Comparison of ENCODE assay signal across 8 cellular contexts in the genomic region with DNA sequence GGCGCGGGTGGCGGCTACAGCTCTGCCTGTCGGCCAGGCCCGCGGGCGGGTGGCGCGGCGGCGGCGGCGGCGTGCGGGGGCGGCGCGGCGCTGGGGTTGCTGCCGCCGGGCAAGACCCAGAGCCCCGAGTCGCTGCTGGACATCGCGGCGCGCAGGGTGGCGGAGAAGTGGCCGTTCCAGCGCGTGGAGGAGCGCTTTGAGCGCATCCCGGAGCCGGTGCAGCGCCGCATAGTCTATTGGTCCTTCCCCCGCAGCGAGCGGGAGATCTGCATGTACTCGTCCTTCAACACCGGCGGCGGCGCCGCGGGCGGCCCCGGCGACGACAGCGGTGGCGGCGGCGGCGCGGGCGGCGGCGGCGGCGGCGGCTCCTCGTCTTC. TPM values are rescaled to one million over a fixed set of nuclear protein-coding genes. Genes with fewer than 3 reads are reported as not detected.
A peak's percentile ranks its signal among the peaks of the same experiment; 100 is the strongest.
DNase-seq lines count a peak whose midpoint lies in the region; ATAC-seq, FAIRE-seq and TF ChIP-seq lines count a peak whose summit lies in the region.

No MANE protein-coding gene starts in this region.

- H3K27me3 ChIP-seq in H1 (replicated peaks in 1 of 4; ENCODE audit: control insufficient read depth in 3 of 4, extremely low read depth in 1 of 4, insufficient read depth in 3 of 4, low read length in 3 of 4) = peaks cover 18 to 64% (median 43%) of the 10 kb centered on the region in 4 experiments
- H3K27me3 ChIP-seq in naive thymus-derived CD4-positive, alpha-beta T cell (ENCODE audit: control insufficient read depth in 2 of 2, insufficient read depth in 2 of 2, low read length in 2 of 2) = no peaks in the 10 kb centered on the region

- no peak overlapping the region for H2BK120ac ChIP-seq in H1 (replicated peaks; ENCODE audit: low read depth, low read length)

- peaks cover 3 to 16% (median 10%) of the 10 kb centered on the region in 4 experiments; a peak in 6 of 7 replicates for H3K4me1 ChIP-seq in H1 (replicated peaks in 1 of 4; ENCODE audit: control insufficient read depth in 3 of 4, insufficient read depth in 4 of 4, low read length in 3 of 4)
- peaks cover 15 to 29% of the 10 kb centered on the region in 2 donors for H3K4me1 ChIP-seq in naive thymus-derived CD4-positive, alpha-beta T cell (ENCODE audit: control insufficient read depth in 2 of 2, insufficient read depth in 2 of 2, low read length in 2 of 2)

- H4K91ac ChIP-seq in H1 (replicated peaks; ENCODE audit: insufficient read length, low read length) = no peak overlapping the region

- no peaks in the 10 kb centered on the region for H3K9me3 ChIP-seq in H1 (ENCODE audit: insufficient read depth in 2 of 2, low read depth in 1 of 2, low read length in 1 of 2)
- no peaks in the 10 kb centered on the region for H3K9me3 ChIP-seq in naive thymus-derived CD4-positive, alpha-beta T cell (ENCODE audit: control insufficient read depth in 2 of 3, low read length in 3 of 3)

- peak overlapping the region; percentile 68 to 98 (median 88) for H3K4me3 Mint-ChIP-seq in naive thymus-derived CD4-positive, alpha-beta T cell

- FAIRE-seq in H1 (lab: Jason Lieb, UNC) = no peak

- intact Hi-C loops in naive thymus-derived CD4-positive, alpha-beta T cell (cut with micrococcal nuclease) = loop anchor here (1.0 to 5.0 kb wide), 8 partner anchors 76 to 1080 kb away; a partner anchor contains a TSS

- CTCF ChIA-PET in H1 (lab: Charles Lee; ENCODE audit: partially characterized antibody) = interaction anchor here (2.3 to 2.5 kb wide), 2 partner anchors 27 to 292 kb away, joined by 8 to 9 read pairs; no protein-coding TSS in a partner anchor
- CTCF ChIA-PET in naive thymus-derived CD4-positive, alpha-beta T cell (lab: Charles Lee) = no interaction called here

- H3K4me3 ChIP-seq in GM08714 (ENCODE audit: low read length) (peak overlapping the region; percentile 76; the same call in 1 of the 2 replicates), H1 (ENCODE audit: extremely low read depth in 1 of 4, insufficient read depth in 2 of 4, low read depth in 3 of 4, low read length in 4 of 4) (peak overlapping the region; percentile 54 to 69 (median 57))
- H3K4me3 ChIP-seq in naive thymus-derived CD4-positive, alpha-beta T cell (ENCODE audit: low read length) = no peak overlapping the region

- ATAC-seq in HG02571 (IDR thresholded peaks at IDR 0.05; ENCODE audit: unreplicated experiment) = peak; percentile 7
- ATAC-seq in naive thymus-derived CD4-positive, alpha-beta T cell = no peak
- ATAC-seq in GM21619 (IDR thresholded peaks at IDR 0.05; ENCODE audit: unreplicated experiment) = no peak
- no peak for ATAC-seq in HG03045 (IDR thresholded peaks at IDR 0.05; ENCODE audit: unreplicated experiment)

- H2BK12ac ChIP-seq in H1 (ENCODE audit: low read depth, low read length) = no peak overlapping the region

- no peak overlapping the region for H2BK20ac ChIP-seq in H1 (ENCODE audit: low read length)

- no peak overlapping the region for H3K14ac ChIP-seq in H1 (ENCODE audit: insufficient read length)

- peaks cover 0 to 34% of the 10 kb centered on the region in 2 experiments; a peak in 2 of 4 replicates for H3K79me2 ChIP-seq in H1 (ENCODE audit: control insufficient read depth in 1 of 2, insufficient read depth in 2 of 2, low read length in 2 of 2)

- peaks cover 0 to 4% (median 0%) of the 10 kb centered on the region in 11 donors for H3K9me3 Mint-ChIP-seq in naive thymus-derived CD4-positive, alpha-beta T cell

- TF ChIP-seq RAD21 in H1 (IDR thresholded peaks at IDR 0.05 in 1 of 2, conservative IDR thresholded peaks at IDR 0.05 in 1 of 2; ENCODE audit: low read depth in 2 of 2, low read length in 2 of 2) = no peak

- peaks cover 26 to 35% of the 10 kb centered on the region in 2 experiments for H4K20me1 ChIP-seq in H1 (replicated peaks in 1 of 2; ENCODE audit: control insufficient read depth in 1 of 2, insufficient read depth in 2 of 2, low read length in 2 of 2)

- DNase-seq in H1 (ENCODE audit: low read depth in 1 of 2, low spot score in 2 of 2) = no peak
- DNase-seq in naive thymus-derived CD4-positive, alpha-beta T cell = peak in 4 of 9 donors; percentile 30 to 61 (median 48)
- no peak for DNase-seq in GF-D8 (lab: John Stamatoyannopoulos, UW)

- no peak overlapping the region; the same call in 1 of the 2 replicates for H3K18ac ChIP-seq in H1 (ENCODE audit: extremely low read depth, low read length)

- POLR2A ChIA-PET in H1 (lab: Charles Lee; ENCODE audit: partially characterized antibody) = interaction anchor here (0.9 to 2.4 kb wide), 10 partner anchors 11 to 282 kb away, joined by 3 to 20 read pairs (median 4); a partner anchor contains a TSS
- POLR2A ChIA-PET in naive thymus-derived CD4-positive, alpha-beta T cell (lab: Charles Lee) = interaction anchor here (0.6 to 3.2 kb wide), 12 partner anchors 11 to 1072 kb away, joined by 3 to 27 read pairs (median 6); a partner anchor contains a TSS

- no peak overlapping the region for H4K5ac ChIP-seq in H1 (ENCODE audit: insufficient read length, low read depth, low read length)

- no peak for TF ChIP-seq EP300 in H1 (IDR thresholded peaks at IDR 0.05; ENCODE audit: borderline replicate concordance in 1 of 2, low read depth in 2 of 2, low read length in 2 of 2)

- no peak overlapping the region for H3K4ac ChIP-seq in H1 (replicated peaks; ENCODE audit: insufficient read length, low read depth, low read length)

- H3K36me3 ChIP-seq in H1 (ENCODE audit: control insufficient read depth in 2 of 4, insufficient read depth in 4 of 4, low read length in 3 of 4) = no peaks in the 10 kb centered on the region
- peaks cover 0 to 11% (median 0%) of the 10 kb centered on the region in 3 experiments for H3K36me3 ChIP-seq in naive thymus-derived CD4-positive, alpha-beta T cell (ENCODE audit: control insufficient read depth in 2 of 3, insufficient read depth in 3 of 3, low read length in 3 of 3)

- TF ChIP-seq POLR2A in H1 (IDR thresholded peaks at IDR 0.05; ENCODE audit: control extremely low read depth in 1 of 2, low read depth in 2 of 2, low read length in 2 of 2) = no peak; a peak in 1 of 3 replicates

- peaks cover 22 to 46% (median 33%) of the 10 kb centered on the region in 7 donors for H3K4me1 Mint-ChIP-seq in naive thymus-derived CD4-positive, alpha-beta T cell

- no peak for TF ChIP-seq CTCF in VCaP (conservative IDR thresholded peaks at IDR 0.05)
- TF ChIP-seq CTCF in H1 (IDR thresholded peaks at IDR 0.05; ENCODE audit: control extremely low read depth in 1 of 3, insufficient read depth in 1 of 3, low read depth in 1 of 3, low read length in 3 of 3) = no peak

- H3K23me2 ChIP-seq in H1 (ENCODE audit: low read depth, low read length) = peaks cover 13% of the 10 kb centered on the region; the same call in 1 of the 2 replicates

- H3K56ac ChIP-seq in H1 (replicated peaks; ENCODE audit: insufficient read length, low read depth, low read length) = no peak overlapping the region

- peaks cover 0 to 12% (median 8%) of the 10 kb centered on the region in 5 donors for H3K36me3 Mint-ChIP-seq in naive thymus-derived CD4-positive, alpha-beta T cell

- no peak overlapping the region for H2AK5ac ChIP-seq in H1 (ENCODE audit: low read depth, low read length)

- no peak overlapping the region for H2BK5ac ChIP-seq in H1 (ENCODE audit: low read depth, low read length)

- H3K79me1 ChIP-seq in H1 (ENCODE audit: low read depth, low read length) = no peaks in the 10 kb centered on the region

- peak overlapping the region in 2 of 4 experiments; percentile 45 to 90; a peak in 3 of 7 replicates for H3K9ac ChIP-seq in H1 (replicated peaks in 1 of 4; ENCODE audit: extremely low read depth in 1 of 4, low read depth in 3 of 4, low read length in 3 of 4)

- no peak overlapping the region for H2BK15ac ChIP-seq in H1 (ENCODE audit: low read length)

- no peak overlapping the region for H2AFZ ChIP-seq in H1 (ENCODE audit: low read length)

- H3K27ac ChIP-seq in VCaP (peak overlapping the region; percentile 81; the same call in 1 of the 2 replicates), H1 (ENCODE audit: low read depth, low read length) (no peak overlapping the region)
- H3K27ac ChIP-seq in naive thymus-derived CD4-positive, alpha-beta T cell (ENCODE audit: low read depth, low read length) = peak overlapping the region; percentile 65

- peak overlapping the region; percentile 14; the same call in 1 of the 2 replicates for H4K8ac ChIP-seq in H1 (ENCODE audit: extremely low read depth, insufficient read depth, low read length)

- H3K4me2 ChIP-seq in H1 (ENCODE audit: insufficient read depth in 1 of 2, low read depth in 2 of 2, low read length in 2 of 2) = peak overlapping the region; percentile 46 to 62

- WGBS in H1 (ENCODE audit: extremely low coverage in 1 of 2, insufficient coverage in 1 of 2, insufficient read length in 1 of 2, insufficient replicate concordance in 2 of 2, low coverage in 1 of 2, low lambda C conversion rate in 2 of 2, missing lambda C conversion rate in 1 of 2), 2 experiments = 0% methylated on average over 3 of the region's 64 CpGs; no CpG with 5 or more reads in 1 of the 2 experiments

- H3K23ac ChIP-seq in H1 (ENCODE audit: insufficient read length) = no peak overlapping the region

- H3K27ac Mint-ChIP-seq in naive thymus-derived CD4-positive, alpha-beta T cell = peak overlapping the region; percentile 42 to 95 (median 87)

- peaks cover 5 to 52% (median 14%) of the 10 kb centered on the region in 5 donors for H3K27me3 Mint-ChIP-seq in naive thymus-derived CD4-positive, alpha-beta T cell

TF ChIP-seq in H1, 55 proteins besides CTCF, POLR2A, EP300 and RAD21:
- no peak for TF ChIP-seq RBBP5 (IDR thresholded peaks at IDR 0.05; ENCODE audit: borderline replicate concordance, low read depth, low read length)
- TF ChIP-seq ZNF274 (IDR thresholded peaks at IDR 0.05; ENCODE audit: borderline replicate concordance, extremely low read depth, low read length) = no peak
- peak; percentile 25 for TF ChIP-seq KDM4A (IDR thresholded peaks at IDR 0.05; ENCODE audit: low read depth, low read length, severe bottlenecking)
- TF ChIP-seq FOSL1 (IDR thresholded peaks at IDR 0.05; ENCODE audit: insufficient read depth, low read depth, low read length) = no peak

RNA-seq across cellular contexts. Expression of a gene that starts 0.3 kb away (rescaled TPM):
- 11.4 and 12.4 TPM in 2 replicates for total RNA-seq in H1 (2021; fragmentation: NEBNext Ultra II Directional; extraction: Animal tissue kit (Norgen Biotek cat#: 25700))
- 6.7 and 7.9 TPM in 2 replicates for polyA plus RNA-seq in H1 (2011; rRNA removed)
- polyA plus RNA-seq in H1 (2011; cell fraction: cytosol; rRNA removed) = 6.9 TPM
- polyA plus RNA-seq in H1 (2011; cell fraction: nucleus; rRNA removed) = 13.6 TPM
- 6.3 to 8.9 TPM (median 7.9 TPM) in 4 replicates for polyA plus RNA-seq in H1 (2012, experiment 1 of 2)
- polyA plus RNA-seq in H1 (2012, experiment 2 of 2) = 0.88 TPM
- polyA plus RNA-seq in H1 (2013, experiment 1 of 2) = 7.7 TPM
- 7.1 TPM for polyA plus RNA-seq in H1 (2013, experiment 2 of 2)
- 28.0 and 30.8 TPM in 2 replicates for polyA minus RNA-seq in H1 (2011; rRNA and poly(A)+ RNA removed)
- polyA minus RNA-seq in H1 (2011; cell fraction: cytosol; rRNA and poly(A)+ RNA removed) = 11.1 TPM
- 17.0 TPM for polyA minus RNA-seq in H1 (2011; cell fraction: nucleus; rRNA and poly(A)+ RNA removed)
- total RNA-seq in naive thymus-derived CD4-positive, alpha-beta T cell = 10 to 100 TPM in 3 of 5 experiments, 1 to 10 TPM in 2; 4.2 to 18.5 (median 11.5) TPM
- polyA plus RNA-seq in naive thymus-derived CD4-positive, alpha-beta T cell = under 1 TPM; 0.29 to 0.48 TPM
